8 cellular contexts compared by ENCODE assay signal in genomic region chr16:31700200-31700529, GRCh38.
DNase-seq lines count a peak whose midpoint lies in the region; ATAC-seq, FAIRE-seq and TF ChIP-seq lines count a peak whose summit lies in the region.

No MANE protein-coding gene starts in this region.

- H3K27ac ChIP-seq in Panc1 (ENCODE audit: low read length): peak overlapping the region; percentile 80; the same call in 1 of the 2 replicates

- H3K4me1 ChIP-seq in Panc1 (ENCODE audit: control insufficient read depth, insufficient read depth, low read length): peaks cover 6% of the 10 kb centered on the region; the same call in 1 of the 2 replicates

- H3K36me3 ChIP-seq in Panc1 (ENCODE audit: control insufficient read depth, insufficient read depth, low read length): peaks cover 3% of the 10 kb centered on the region; the same call in 1 of the 2 replicates

- in situ Hi-C loops in Panc1 (cut with HindIII; ENCODE audit: low pct_unique_long_range_greater_than_20kb, low sequenced_read_pairs): no loop called here

- DNase-seq in NCI-H2171 treated with DMSO at 0.1 percent for 48 hours (lab: John Stamatoyannopoulos, UW) (peak; percentile 91), NCI-H2171 (lab: John Stamatoyannopoulos, UW) (no peak), Panc1 (ENCODE audit: low read depth, low spot score) (no peak), omental fat pad (ENCODE audit: low spot score) (no peak), cerebellar cortex (ENCODE audit: low spot score) (no peak), midbrain (lab: John Stamatoyannopoulos, UW) (no peak)

- POLR2A ChIA-PET in Panc1 (lab: Charles Lee): no interaction called here

- TF ChIP-seq CTCF in Panc1 (IDR thresholded peaks at IDR 0.05) (no peak), omental fat pad (IDR thresholded peaks at IDR 0.05) (no peak)

- no TSS peak for BruUV-seq in Panc1 (replicated peaks; lab: Mats Ljungman, UMichigan)

- ATAC-seq in HG02610 (IDR thresholded peaks at IDR 0.05; ENCODE audit: unreplicated experiment) (peak; percentile 88), Panc1 (peak; percentile 99), omental fat pad (ENCODE audit: low FRiP score) (peak; percentile 94)

- peak; percentile 15 for FAIRE-seq in endometrium (lab: Jason Lieb, UNC)

- CTCF ChIA-PET in Panc1 (lab: Charles Lee): interaction anchor here (1.2 kb wide), 1 partner anchor 174 kb away, joined by 3 read pairs; the partner anchor contains the start of gene ZNF267

- no peaks in the 10 kb centered on the region for H3K9me3 ChIP-seq in Panc1 (ENCODE audit: control insufficient read depth, insufficient read depth, low read depth, low read length)

- H3K27me3 ChIP-seq in Panc1 (ENCODE audit: control insufficient read depth, insufficient read depth, low read length): no peaks in the 10 kb centered on the region

- intact Hi-C loops in Panc1 (cut with micrococcal nuclease; ENCODE audit: unreplicated experiment): no loop called here

- H3K4me3 ChIP-seq in Panc1 (ENCODE audit: low read depth in 2 of 2, low read length in 2 of 2): peak overlapping the region; percentile 93 to 97
